ENCODE assay signal across 8 cellular contexts in the genomic region with DNA sequence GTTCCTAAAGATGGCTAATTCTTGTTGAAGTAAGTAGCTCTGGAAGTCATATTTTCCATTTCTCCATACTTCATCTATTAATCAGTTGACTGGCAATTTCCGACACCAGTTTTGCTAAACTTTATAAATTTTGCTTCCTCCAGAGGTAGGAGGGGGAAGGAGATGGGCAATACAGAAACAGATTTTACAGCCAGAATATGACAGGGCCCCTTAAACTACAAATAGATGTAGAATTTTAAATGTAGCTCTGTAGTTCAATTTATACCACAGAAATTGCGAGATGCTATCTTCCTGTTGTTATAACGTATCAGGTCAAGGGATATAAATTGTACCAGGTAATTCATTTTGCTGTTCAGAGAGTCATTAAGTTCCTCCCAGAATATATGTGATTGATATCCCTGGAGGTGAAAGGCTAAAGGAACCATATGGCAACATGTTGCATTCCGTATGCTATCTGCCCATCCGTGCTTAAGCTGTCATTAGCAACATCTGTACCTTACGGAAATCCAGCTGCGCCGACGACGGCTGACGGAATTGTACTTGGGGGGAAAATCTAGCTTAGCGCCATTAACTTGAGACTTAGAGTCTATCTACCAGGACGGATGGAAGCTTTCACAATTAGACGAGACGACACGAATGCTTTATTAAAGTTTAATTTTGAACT. TPM values are rescaled to one million over a fixed set of nuclear protein-coding genes. Genes with fewer than 3 reads are reported as not detected.
DNase-seq lines count a peak whose midpoint lies in the region; ATAC-seq lines count a peak whose summit lies in the region.

No MANE protein-coding gene starts in this region.

- peak; percentile 10 for ATAC-seq in GM21786 (IDR thresholded peaks at IDR 0.05; ENCODE audit: unreplicated experiment)
- no peak for ATAC-seq in HG03442 (IDR thresholded peaks at IDR 0.05; ENCODE audit: unreplicated experiment)
- ATAC-seq in GM19397 (IDR thresholded peaks at IDR 0.05; ENCODE audit: unreplicated experiment), result no peak

- H3K27ac ChIP-seq in iPS-18a (ENCODE audit: low read length), result no peak overlapping the region

- no peaks in the 10 kb centered on the region for H3K9me3 ChIP-seq in iPS-18a (ENCODE audit: control insufficient read depth, low read depth, low read length)

- H3K9ac ChIP-seq in iPS-18a (ENCODE audit: low read length), result peak overlapping the region; percentile 89

- H3K9me3 Mint-ChIP-seq in activated naive CD8-positive, alpha-beta T cell treated with anti-CD3 and anti-CD28 coated beads for 36 hours, result no peaks in the 10 kb centered on the region

- H3K36me3 Mint-ChIP-seq in activated naive CD8-positive, alpha-beta T cell treated with anti-CD3 and anti-CD28 coated beads for 36 hours, result peaks cover 1% of the 10 kb centered on the region

- no peaks in the 10 kb centered on the region for H3K27me3 ChIP-seq in iPS-18a (ENCODE audit: control insufficient read depth, insufficient read depth, low read length)

- no peaks in the 10 kb centered on the region for H3K27me3 Mint-ChIP-seq in activated naive CD8-positive, alpha-beta T cell treated with anti-CD3 and anti-CD28 coated beads for 36 hours

- H3K4me1 ChIP-seq in iPS-18a (ENCODE audit: control insufficient read depth, low read depth, low read length), result peaks cover 34% of the 10 kb centered on the region

- H3K4me1 Mint-ChIP-seq in activated naive CD8-positive, alpha-beta T cell treated with anti-CD3 and anti-CD28 coated beads for 36 hours, result peaks cover 52% of the 10 kb centered on the region

- H3K4me3 Mint-ChIP-seq in activated naive CD8-positive, alpha-beta T cell treated with anti-CD3 and anti-CD28 coated beads for 36 hours, result peak overlapping the region; percentile 92

- H3K27ac Mint-ChIP-seq in activated naive CD8-positive, alpha-beta T cell treated with anti-CD3 and anti-CD28 coated beads for 36 hours, result peak overlapping the region; percentile 99

- peak; percentile 48 for DNase-seq in ELR (ENCODE audit: low read depth)
- DNase-seq in NCI-H446 treated with DMSO at 0.1 percent for 48 hours (lab: John Stamatoyannopoulos, UW), result peak; percentile 75
- DNase-seq in activated naive CD8-positive, alpha-beta T cell treated with anti-CD3 and anti-CD28 coated beads for 36 hours, result peak; percentile 43
- peak; percentile 53 for DNase-seq in stimulated activated CD4-positive, alpha-beta T cell treated with anti-CD3 and anti-CD28 coated beads, Interleukin-15, amount 100 ng/mL, for 24 hours

- peak overlapping the region; percentile 87 for H3K4me3 ChIP-seq in iPS-18a (ENCODE audit: low read length)

- no peaks in the 10 kb centered on the region for H3K36me3 ChIP-seq in iPS-18a (ENCODE audit: control insufficient read depth, low read depth, low read length)

RNA-seq across cellular contexts. Expression of a gene that starts 8.4 kb away (rescaled TPM):
- 10 to 100 TPM; 47.7 to 49.9 TPM for total RNA-seq in activated naive CD8-positive, alpha-beta T cell treated with anti-CD3 and anti-CD28 coated beads for 36 hours
